In the genomic region with DNA sequence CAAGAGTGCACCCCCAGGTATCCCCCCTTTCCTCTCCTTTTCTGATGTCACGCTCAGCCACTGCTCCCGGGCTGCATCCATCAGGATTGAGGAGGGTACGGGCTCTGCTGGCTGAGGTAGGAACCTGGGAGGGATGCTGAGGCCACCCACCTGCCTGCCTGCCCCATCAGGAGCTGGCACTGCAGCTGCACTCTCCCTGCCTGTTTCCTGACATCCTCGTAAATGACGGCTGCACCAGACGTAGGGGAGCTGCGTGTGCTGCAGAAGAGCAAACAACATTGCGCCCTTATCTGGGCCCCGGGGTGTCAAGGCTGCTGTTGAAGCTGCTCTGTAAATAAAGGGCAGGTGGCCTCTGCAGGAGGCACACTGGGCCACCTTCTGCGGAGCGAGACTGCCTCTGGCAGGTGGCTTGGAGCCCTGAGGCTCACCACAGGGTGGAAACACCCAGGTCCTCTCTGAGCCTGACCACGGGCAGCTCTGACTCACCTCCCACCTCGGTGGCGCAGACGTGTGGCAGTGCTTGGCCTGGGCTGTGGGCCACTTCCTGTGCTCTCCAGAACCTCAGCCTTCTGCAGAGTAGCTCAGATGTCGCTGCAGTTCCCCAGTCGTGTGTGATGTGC, we compare ENCODE assay signal across 9 cellular contexts. TPM values are rescaled to one million over a fixed set of nuclear protein-coding genes. Genes with fewer than 3 reads are reported as not detected.
A peak's percentile ranks its signal among the peaks of the same experiment; 100 is the strongest.
DNase-seq lines count a peak whose midpoint lies in the region; ATAC-seq, FAIRE-seq and TF ChIP-seq lines count a peak whose summit lies in the region.
"Had no signal": no experiment of that assay in that cellular context is flagged by ENCODE, and none has a peak within 500 bp of the region (broad histone marks: within the 10 kb centered on the region; RNA-seq: fewer than 3 reads in every experiment).

No MANE protein-coding gene starts in this region.

- POLR2A ChIA-PET in activated CD8-positive, alpha-beta T cell treated with anti-CD3 and anti-CD28 coated beads, Interleukin-2, amount 10 ng/mL, durations not matched to agents 7 days and 5 days (lab: Charles Lee): interaction anchor here (0.7 to 1.0 kb wide), 2 partner anchors 22 to 391 kb away, joined by 3 to 6 read pairs; no protein-coding TSS in a partner anchor

- no peak overlapping the region for H2AFZ ChIP-seq in hepatocyte

- H3K27me3 Mint-ChIP-seq in activated CD8-positive, alpha-beta T cell treated with anti-CD3 and anti-CD28 coated beads, Interleukin-2, amount 10 ng/mL, durations not matched to agents 7 days and 5 days (ENCODE audit: low read depth): no peaks in the 10 kb centered on the region

- DNase-seq in NCI-H2029 treated with DMSO at 0.1 percent for 48 hours (lab: John Stamatoyannopoulos, UW): peak; percentile 10
- DNase-seq in activated CD8-positive, alpha-beta T cell treated with anti-CD3 and anti-CD28 coated beads, Interleukin-2, amount 10 ng/mL, durations not matched to agents 7 days and 5 days: peak; percentile 92
- peak; percentile 43 for DNase-seq in hepatocyte (ENCODE audit: low spot score)
- peak; percentile 52 for DNase-seq in stimulated activated naive CD4-positive, alpha-beta T cell treated with Interleukin-2 at 50 U/mL for 16 hours (lab: John Stamatoyannopoulos, UW)
- DNase-seq in cortex of kidney (lab: John Stamatoyannopoulos, UW): no peak
- no peak for DNase-seq in GM19239 (ENCODE audit: insufficient read length, low spot score)

- H3K4me3 Mint-ChIP-seq in activated CD8-positive, alpha-beta T cell treated with anti-CD3 and anti-CD28 coated beads, Interleukin-2, amount 10 ng/mL, durations not matched to agents 7 days and 5 days: peak overlapping the region; percentile 52

- no peak overlapping the region for H3K4me3 ChIP-seq in hepatocyte

- ATAC-seq in GM19455 (IDR thresholded peaks at IDR 0.05; ENCODE audit: unreplicated experiment) (peak; percentile 37), GM18502 (IDR thresholded peaks at IDR 0.05; ENCODE audit: poor library complexity, unreplicated experiment) (no peak)
- peak; percentile 81 for ATAC-seq in activated CD8-positive, alpha-beta T cell treated with anti-CD3 and anti-CD28 coated beads, Interleukin-2, amount 10 ng/mL, durations not matched to agents 7 days and 5 days

- H3K9me2 ChIP-seq in hepatocyte (replicated peaks; ENCODE audit: insufficient read depth): no peaks in the 10 kb centered on the region

- H4K20me1 ChIP-seq in hepatocyte (ENCODE audit: insufficient read depth, poor library complexity, severe bottlenecking): peaks cover 26% of the 10 kb centered on the region

- CTCF ChIA-PET in activated CD8-positive, alpha-beta T cell treated with anti-CD3 and anti-CD28 coated beads, Interleukin-2, amount 10 ng/mL, durations not matched to agents 7 days and 5 days (lab: Charles Lee): interaction anchor here (0.8 to 1.7 kb wide), 5 partner anchors 9 to 223 kb away, joined by 3 to 7 read pairs (median 6); no protein-coding TSS in a partner anchor

- no peaks in the 10 kb centered on the region for H3K9me3 ChIP-seq in hepatocyte (ENCODE audit: low read depth)

- H3K9me3 Mint-ChIP-seq in activated CD8-positive, alpha-beta T cell treated with anti-CD3 and anti-CD28 coated beads, Interleukin-2, amount 10 ng/mL, durations not matched to agents 7 days and 5 days (ENCODE audit: insufficient read depth): no peaks in the 10 kb centered on the region

- H3K36me3 ChIP-seq in hepatocyte (replicated peaks; ENCODE audit: insufficient read depth, low read depth): peaks cover 3% of the 10 kb centered on the region

- H3K27me3 ChIP-seq in hepatocyte: no peaks in the 10 kb centered on the region

- H3K4me1 Mint-ChIP-seq in activated CD8-positive, alpha-beta T cell treated with anti-CD3 and anti-CD28 coated beads, Interleukin-2, amount 10 ng/mL, durations not matched to agents 7 days and 5 days (ENCODE audit: low read depth): peaks cover 70% of the 10 kb centered on the region

- no peak overlapping the region for H3K27ac ChIP-seq in hepatocyte

- peaks cover 15% of the 10 kb centered on the region for H3K79me2 ChIP-seq in hepatocyte

- H3K4me1 ChIP-seq in hepatocyte (ENCODE audit: insufficient read depth): peaks cover 6% of the 10 kb centered on the region

- no peak for TF ChIP-seq CTCF in hepatocyte (IDR thresholded peaks at IDR 0.05; ENCODE audit: poor library complexity)

- peaks cover 42% of the 10 kb centered on the region for H3K36me3 Mint-ChIP-seq in activated CD8-positive, alpha-beta T cell treated with anti-CD3 and anti-CD28 coated beads, Interleukin-2, amount 10 ng/mL, durations not matched to agents 7 days and 5 days (ENCODE audit: low read depth)

- H3K4me2 ChIP-seq in hepatocyte: no peak overlapping the region

- WGBS in hepatocyte (ENCODE audit: low lambda C conversion rate, missing lambda C conversion rate): 66% methylated on average over 17 of the region's 17 CpGs

- FAIRE-seq in GM19239 (lab: Jason Lieb, UNC): no peak

- peak overlapping the region; percentile 83 for H3K27ac Mint-ChIP-seq in activated CD8-positive, alpha-beta T cell treated with anti-CD3 and anti-CD28 coated beads, Interleukin-2, amount 10 ng/mL, durations not matched to agents 7 days and 5 days

RNA-seq across cellular contexts. Expression of gene SNAP47, which starts 30.9 kb away (rescaled TPM):
- 10 to 100 TPM; 20.7 to 25.3 TPM for total RNA-seq in activated CD8-positive, alpha-beta T cell treated with anti-CD3 and anti-CD28 coated beads, Interleukin-2, amount 10 ng/mL, durations not matched to agents 7 days and 5 days
- total RNA-seq in hepatocyte: 41.5 and 42.6 TPM in 2 replicates
- 42.7 and 49.6 TPM in 2 replicates for polyA plus RNA-seq in hepatocyte

RNA-seq across cellular contexts. Expression of gene JMJD4, which starts 31.0 kb away (rescaled TPM):
- 10 to 100 TPM; 16.8 to 17.3 TPM for total RNA-seq in activated CD8-positive, alpha-beta T cell treated with anti-CD3 and anti-CD28 coated beads, Interleukin-2, amount 10 ng/mL, durations not matched to agents 7 days and 5 days
- 21.3 and 22.2 TPM in 2 replicates for total RNA-seq in hepatocyte
- 31.2 and 32.9 TPM in 2 replicates for polyA plus RNA-seq in hepatocyte

RNA-seq across cellular contexts. Expression of gene PRSS38, which starts 49.4 kb away (rescaled TPM):
- not detected for total RNA-seq in activated CD8-positive, alpha-beta T cell treated with anti-CD3 and anti-CD28 coated beads, Interleukin-2, amount 10 ng/mL, durations not matched to agents 7 days and 5 days
- total RNA-seq in hepatocyte: not detected in 2 replicates
- polyA plus RNA-seq in hepatocyte: not detected in 2 replicates
- polyA plus RNA-seq: esophagus had no signal

Comparison
In these comparisons a context has a peak if more than half of its experiments do, and no peak if none do; other contexts are left out.
1. DNase-seq: peak in NCI-H2029 treated with DMSO at 0.1 percent for 48 hours (single experiment), activated CD8-positive, alpha-beta T cell treated with anti-CD3 and anti-CD28 coated beads, Interleukin-2, amount 10 ng/mL, durations not matched to agents 7 days and 5 days (single experiment), hepatocyte (single experiment) and stimulated activated naive CD4-positive, alpha-beta T cell treated with Interleukin-2 at 50 U/mL for 16 hours (single experiment); none in cortex of kidney (single experiment) and GM19239 (single experiment).